In genomic region chr6:26264547-26264946, GRCh38 we compare ENCODE assay signal across 19 cellular contexts.
DNase-seq lines count a peak whose midpoint lies in the region; ATAC-seq and TF ChIP-seq lines count a peak whose summit lies in the region.
"Had no signal": no experiment of that assay in that cellular context is flagged by ENCODE, and none has a peak within 500 bp of the region (broad histone marks: within the 10 kb centered on the region; RNA-seq: fewer than 3 reads in every experiment).

No MANE protein-coding gene starts in this region.

- POLR2A ChIA-PET in HEK293 (lab: Yijun Ruan, JAX): interaction anchor here (1.9 kb wide), 1 partner anchor 14 kb away, joined by 5 read pairs; a partner anchor contains a TSS
- POLR2A ChIA-PET in WTC11 (lab: Charles Lee): interaction anchor here (0.9 kb wide), 1 partner anchor 48 kb away, joined by 5 read pairs; a partner anchor contains a TSS

- H3K79me2 ChIP-seq in neural progenitor cell (ENCODE audit: low read depth): peaks cover 16% of the 10 kb centered on the region

- H3K4me3 Mint-ChIP-seq in WTC11: peak overlapping the region; percentile 33
- H3K4me3 Mint-ChIP-seq in neural progenitor cell: no peak overlapping the region
- H3K4me3 Mint-ChIP-seq: CD8-positive, alpha-beta T cell had no signal

- H3K4me2 ChIP-seq in neural progenitor cell: no peak overlapping the region
- H3K4me2 ChIP-seq: BLaER1 treated with 17β-estradiol and CSF1 and Interleukin-3, amounts not matched to agents 10 nM and 100 nM had no signal

- H4K20me1 ChIP-seq in neural progenitor cell (ENCODE audit: low read depth): peaks cover 4% of the 10 kb centered on the region
- H4K20me1 ChIP-seq: BLaER1 treated with 17β-estradiol and CSF1 and Interleukin-3, amounts not matched to agents 10 nM and 100 nM had no signal

- H3K9me3 Mint-ChIP-seq in WTC11: no peaks in the 10 kb centered on the region
- H3K9me3 Mint-ChIP-seq in neural progenitor cell: no peaks in the 10 kb centered on the region
- H3K9me3 Mint-ChIP-seq: CD8-positive, alpha-beta T cell; H9 had no signal

- TF ChIP-seq CTCF in HEK293 (tag by site-specific recombination; IDR thresholded peaks at IDR 0.05): no peak
- TF ChIP-seq CTCF in WTC11 (IDR thresholded peaks at IDR 0.05): no peak
- no peak for TF ChIP-seq CTCF in neural progenitor cell (IDR thresholded peaks at IDR 0.05)
- TF ChIP-seq CTCF in BE2C (IDR thresholded peaks at IDR 0.05; ENCODE audit: low read depth, low read length): no peak

- H3F3A ChIP-seq in neural progenitor cell (ENCODE audit: low read depth): peaks cover 22% of the 10 kb centered on the region

- no peak overlapping the region for H2AFZ ChIP-seq in neural progenitor cell (replicated peaks)

- H3K27me3 Mint-ChIP-seq in WTC11 (ENCODE audit: low read depth): no peaks in the 10 kb centered on the region; the same call in 1 of the 2 replicates
- peaks cover 6% of the 10 kb centered on the region for H3K27me3 Mint-ChIP-seq in neural progenitor cell (ENCODE audit: insufficient read depth, low read depth)

- H3K27me3 ChIP-seq in neural progenitor cell: no peaks in the 10 kb centered on the region
- no peaks in the 10 kb centered on the region for H3K27me3 ChIP-seq in BE2C
- H3K27me3 ChIP-seq: BLaER1 treated with 17β-estradiol and CSF1 and Interleukin-3, amounts not matched to agents 10 nM and 100 nM had no signal

- H3K9me3 ChIP-seq in HEK293 (ENCODE audit: control insufficient read depth, insufficient read depth, low read depth, low read length) (no peaks in the 10 kb centered on the region), neural progenitor cell (ENCODE audit: low read depth) (no peaks in the 10 kb centered on the region), BE2C (no peaks in the 10 kb centered on the region)

- H3K36me3 ChIP-seq in HEK293 (ENCODE audit: control insufficient read depth in 2 of 2, insufficient read depth in 1 of 2, low read length in 2 of 2) (no peaks in the 10 kb centered on the region), neural progenitor cell (no peaks in the 10 kb centered on the region), BE2C (no peaks in the 10 kb centered on the region)

- CTCF ChIA-PET in HEK293 (lab: Yijun Ruan, JAX): interaction anchor here (0.6 to 1.2 kb wide), 2 partner anchors 14 to 27 kb away, joined by 4 to 6 read pairs; a partner anchor contains a TSS
- CTCF ChIA-PET in WTC11 (lab: Charles Lee): interaction anchor here (1.0 kb wide), 1 partner anchor 9 kb away, joined by 3 read pairs; no protein-coding TSS in a partner anchor

- peak; percentile 20 for DNase-seq in NCI-H748 (lab: John Stamatoyannopoulos, UW; ENCODE audit: unreplicated experiment)
- DNase-seq in NCI-H748 treated with DMSO at 0.1 percent for 48 hours (lab: John Stamatoyannopoulos, UW): no peak
- DNase-seq in WTC11 (ENCODE audit: low spot score): no peak
- peak; percentile 49 for DNase-seq in neural progenitor cell (ENCODE audit: low spot score)
- DNase-seq in foreskin melanocyte: no peak
- no peak for DNase-seq in BE2C
- DNase-seq: 8988T; Calu3; CD8-positive, alpha-beta T cell; DMS 273 treated with DMSO at 0.1 percent for 48 hours; DMS53; GDM1; H9; IMR-90 had no signal

- 0 out of 2 replicates have a peak, but pooled peaks have one; percentile 5 for ATAC-seq in WTC11
- ATAC-seq in HG02870 (IDR thresholded peaks at IDR 0.05; ENCODE audit: unreplicated experiment): no peak
- ATAC-seq: CD8-positive, alpha-beta T cell; K562 had no signal

- H3K36me3 Mint-ChIP-seq in WTC11 (0 out of 2 replicates have a peak, but pooled peaks cover 3% of the 10 kb centered on the region), neural progenitor cell (no peaks in the 10 kb centered on the region)
- H3K36me3 Mint-ChIP-seq: CD8-positive, alpha-beta T cell had no signal

- H3K4me1 ChIP-seq in HEK293 (ENCODE audit: control insufficient read depth, insufficient read depth, low read length): peaks cover 3% of the 10 kb centered on the region; the same call in 1 of the 2 replicates
- peaks cover 27% of the 10 kb centered on the region for H3K4me1 ChIP-seq in neural progenitor cell
- no peaks in the 10 kb centered on the region for H3K4me1 ChIP-seq in BE2C

- no peak overlapping the region for H3K4me3 ChIP-seq in HEK293 (ENCODE audit: low read depth, low read length)
- no peak overlapping the region for H3K4me3 ChIP-seq in neural progenitor cell
- H3K4me3 ChIP-seq in BE2C (ENCODE audit: low read depth, low read length): no peak overlapping the region
- H3K4me3 ChIP-seq: BLaER1 treated with 17β-estradiol and CSF1 and Interleukin-3, amounts not matched to agents 10 nM and 100 nM; K562 had no signal

- H3K9ac ChIP-seq in neural progenitor cell: no peak overlapping the region
- H3K9ac ChIP-seq: BLaER1 treated with 17β-estradiol and CSF1 and Interleukin-3, amounts not matched to agents 10 nM and 100 nM had no signal

- peak overlapping the region; percentile 87 for H3K27ac Mint-ChIP-seq in WTC11
- H3K27ac Mint-ChIP-seq in neural progenitor cell: no peak overlapping the region
- H3K27ac Mint-ChIP-seq: CD8-positive, alpha-beta T cell had no signal

- H3K27ac ChIP-seq in HEK293 (ENCODE audit: extremely low read depth, low read depth, low read length): no peak overlapping the region
- no peak overlapping the region for H3K27ac ChIP-seq in neural progenitor cell
- H3K27ac ChIP-seq: BLaER1 treated with 17β-estradiol and CSF1 and Interleukin-3, amounts not matched to agents 10 nM and 100 nM; HL-60 had no signal

- peaks cover 32% of the 10 kb centered on the region for H3K4me1 Mint-ChIP-seq in WTC11
- peaks cover 25% of the 10 kb centered on the region for H3K4me1 Mint-ChIP-seq in neural progenitor cell

TF ChIP-seq in HEK293, 187 proteins besides CTCF, POLR2A, EP300 and RAD21:
- TF ChIP-seq ZXDB (tag by site-specific recombination; IDR thresholded peaks at IDR 0.05) (no peak), PRDM6 (tag by site-specific recombination; IDR thresholded peaks at IDR 0.05) (0 out of 2 replicates have a peak, but pooled peaks have one; percentile 11)

TF ChIP-seq in WTC11, 78 proteins besides CTCF, POLR2A, EP300 and RAD21:
- TF ChIP-seq IRF2 (CRISPR knock-in tag; IDR thresholded peaks at IDR 0.05; ENCODE audit: borderline replicate concordance, low read depth) (no peak), HMGA2 (CRISPR knock-in tag; IDR thresholded peaks at IDR 0.05) (no peak), EMX1 (CRISPR knock-in tag; IDR thresholded peaks at IDR 0.05) (no peak), NFATC4 (CRISPR knock-in tag; IDR thresholded peaks at IDR 0.05) (no peak), TEAD1 (CRISPR knock-in tag; IDR thresholded peaks at IDR 0.05) (no peak), ZNF138 (CRISPR knock-in tag; conservative IDR thresholded peaks at IDR 0.05) (no peak)

Comparison
In these comparisons a context has a peak if more than half of its experiments do, and no peak if none do; other contexts are left out.
1. DNase-seq: peak in NCI-H748 (single experiment) and neural progenitor cell (single experiment); none in NCI-H748 treated with DMSO at 0.1 percent for 48 hours (single experiment), WTC11 (single experiment), foreskin melanocyte (single experiment) and BE2C (single experiment).